8 cellular contexts compared by ENCODE assay signal in the genomic region with DNA sequence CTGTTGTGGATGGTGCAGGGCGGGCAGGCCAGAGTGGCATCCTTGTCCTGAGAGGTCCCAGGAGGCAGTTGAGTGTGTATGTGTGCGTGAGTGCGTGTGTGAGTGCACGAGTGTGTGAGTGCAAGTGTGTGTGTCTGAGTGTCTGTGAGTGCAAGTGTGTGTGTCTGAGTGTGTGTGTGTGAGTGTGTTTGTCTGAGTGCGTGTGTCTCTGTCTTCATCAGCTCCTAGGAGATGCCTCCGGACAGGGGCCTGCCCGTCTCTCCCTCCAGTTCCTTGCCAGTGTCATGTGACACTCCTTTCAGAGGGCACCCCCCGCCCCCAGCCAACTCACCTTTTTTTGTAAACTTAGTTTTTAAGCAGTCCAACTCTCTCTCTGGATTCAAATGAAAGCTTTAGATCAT. TPM values are rescaled to one million over a fixed set of nuclear protein-coding genes. Genes with fewer than 3 reads are reported as not detected.
DNase-seq lines count a peak whose midpoint lies in the region; ATAC-seq, FAIRE-seq and TF ChIP-seq lines count a peak whose summit lies in the region.

No MANE protein-coding gene starts in this region.

- no peak for TF ChIP-seq EP300 in HepG2 (IDR thresholded peaks at IDR 0.05; ENCODE audit: low read depth in 2 of 2, low read length in 2 of 2)
- no peak for TF ChIP-seq EP300 in HepG2 (CRISPR knock-in tag; IDR thresholded peaks at IDR 0.05; ENCODE audit: borderline replicate concordance)

- peak overlapping the region; percentile 98 for H3K27ac Mint-ChIP-seq in activated CD8-positive, alpha-beta T cell treated with anti-CD3 and anti-CD28 coated beads for 36 hours

- CTCF ChIA-PET in activated CD8-positive, alpha-beta T cell treated with anti-CD3 and anti-CD28 coated beads for 36 hours (lab: Charles Lee): interaction anchor here (0.9 to 1.4 kb wide), 3 partner anchors 8 to 33 kb away, joined by 3 to 6 read pairs (median 6); no protein-coding TSS in a partner anchor
- CTCF ChIA-PET in HepG2 (lab: Yijun Ruan, JAX; ENCODE audit: low intra/inter-chr PET ratio, low total read pairs): no interaction called here

- peak overlapping the region in 1 of 3 experiments; percentile 11; a peak in 1 of 6 replicates for H3K4me3 ChIP-seq in HepG2 (replicated peaks in 1 of 3; ENCODE audit: insufficient read depth in 1 of 3, low read depth in 2 of 3, low read length in 3 of 3)
- H3K4me3 ChIP-seq in subcutaneous abdominal adipose tissue (ENCODE audit: low read depth in 1 of 5, low read length in 5 of 5): no peak overlapping the region

- peaks cover 86% of the 10 kb centered on the region for H4K20me1 ChIP-seq in HepG2 (ENCODE audit: insufficient read depth, low read length)

- POLR2A ChIA-PET in activated CD8-positive, alpha-beta T cell treated with anti-CD3 and anti-CD28 coated beads for 36 hours (lab: Charles Lee): interaction anchor here (0.9 to 6.6 kb wide), 6 partner anchors 9 to 34 kb away, joined by 3 to 57 read pairs (median 7); a partner anchor contains a TSS
- POLR2A ChIA-PET in HepG2 (lab: Yijun Ruan, JAX): interaction anchor here (1.8 to 2.3 kb wide), 2 partner anchors 11 to 13 kb away, joined by 6 to 8 read pairs; a partner anchor contains a TSS

- H3K4me2 ChIP-seq in HepG2 (ENCODE audit: low read depth, low read length): peak overlapping the region; percentile 26; the same call in 1 of the 2 replicates

- peak overlapping the region; percentile 12 for H3K27ac ChIP-seq in HepG2 (ENCODE audit: extremely low read length, insufficient read depth, low read length)
- peak overlapping the region; percentile 78 for H3K27ac ChIP-seq in subcutaneous abdominal adipose tissue (ENCODE audit: low read depth, low read length)

- H3K27me3 Mint-ChIP-seq in activated CD8-positive, alpha-beta T cell treated with anti-CD3 and anti-CD28 coated beads for 36 hours: no peaks in the 10 kb centered on the region

- no peak for TF ChIP-seq RAD21 in HepG2 (CRISPR knock-in tag; IDR thresholded peaks at IDR 0.05)

- H3K27me3 ChIP-seq in HepG2 (ENCODE audit: control insufficient read depth in 1 of 2, insufficient read depth in 2 of 2, low read length in 2 of 2) (no peaks in the 10 kb centered on the region), subcutaneous abdominal adipose tissue (ENCODE audit: control insufficient read depth in 5 of 5, insufficient read depth in 4 of 5, low read length in 5 of 5) (no peaks in the 10 kb centered on the region)

- peaks cover 98% of the 10 kb centered on the region for H3K79me2 ChIP-seq in HepG2 (ENCODE audit: insufficient read depth, low read length)

- H3K4me1 Mint-ChIP-seq in activated CD8-positive, alpha-beta T cell treated with anti-CD3 and anti-CD28 coated beads for 36 hours (ENCODE audit: low read depth): peaks cover 96% of the 10 kb centered on the region

- 92% methylated on average over 8 of the region's 8 CpGs for WGBS in HepG2 (ENCODE audit: low lambda C conversion rate)

- no peak for ATAC-seq in activated CD8-positive, alpha-beta T cell treated with anti-CD3 and anti-CD28 coated beads for 36 hours
- ATAC-seq in HepG2 (no peak), HG03108 (IDR thresholded peaks at IDR 0.05; ENCODE audit: unreplicated experiment) (no peak)

- TF ChIP-seq CTCF in activated CD8-positive, alpha-beta T cell treated with anti-CD3 and anti-CD28 coated beads for 36 hours (IDR thresholded peaks at IDR 0.05): no peak
- no peak for TF ChIP-seq CTCF in HepG2 (CRISPR knock-in tag; IDR thresholded peaks at IDR 0.05)

- no peak for TF ChIP-seq POLR2A in HepG2 (IDR thresholded peaks at IDR 0.05; ENCODE audit: insufficient read depth in 1 of 2, low read depth in 2 of 2, low read length in 2 of 2)

- peak; percentile 48 for DNase-seq in activated CD4-positive, alpha-beta T cell treated with anti-CD3 and anti-CD28 coated beads for 48 hours
- no peak for DNase-seq in activated CD4-positive, alpha-beta T cell treated with anti-CD3 and anti-CD28 coated beads, Interleukin-2, amount 50 U/mL, for 1 hour
- DNase-seq in activated CD8-positive, alpha-beta T cell treated with anti-CD3 and anti-CD28 coated beads for 36 hours: peak; percentile 68
- DNase-seq in HepG2 (ENCODE audit: low spot score) (no peak), GM19239 (ENCODE audit: insufficient read length, low spot score) (no peak), anterior cingulate cortex (lab: John Stamatoyannopoulos, UW) (no peak)

- H3K4me1 ChIP-seq in HepG2 (ENCODE audit: insufficient read depth, low read length) (peaks cover 84% of the 10 kb centered on the region), subcutaneous abdominal adipose tissue (ENCODE audit: control insufficient read depth in 5 of 5, insufficient read depth in 5 of 5, low read length in 5 of 5) (peaks cover 34 to 91% (median 87%) of the 10 kb centered on the region in 5 donors)

- no peaks in the 10 kb centered on the region for H3K36me3 ChIP-seq in HepG2 (replicated peaks in 1 of 2; ENCODE audit: control insufficient read depth in 1 of 2, insufficient read depth in 2 of 2, low read length in 2 of 2)
- H3K36me3 ChIP-seq in subcutaneous abdominal adipose tissue (ENCODE audit: control insufficient read depth in 5 of 5, insufficient read depth in 5 of 5, low read length in 5 of 5): no peaks in the 10 kb centered on the region

- BruUV-seq in HepG2 (replicated peaks; lab: Mats Ljungman, UMichigan): no TSS peak

- FAIRE-seq in HepG2 (lab: Jason Lieb, UNC) (peak; percentile 23), GM19239 (lab: Jason Lieb, UNC) (no peak)

- H3K4me3 Mint-ChIP-seq in activated CD8-positive, alpha-beta T cell treated with anti-CD3 and anti-CD28 coated beads for 36 hours: peak overlapping the region; percentile 78

- peaks cover 24% of the 10 kb centered on the region for H3K36me3 Mint-ChIP-seq in activated CD8-positive, alpha-beta T cell treated with anti-CD3 and anti-CD28 coated beads for 36 hours (ENCODE audit: low read depth)

- in situ Hi-C loops in HepG2 (cut with HindIII; ENCODE audit: extremely low pct_ligation_motif_present, low pct_unique_long_range_greater_than_20kb): no loop called here

- H3K9me3 ChIP-seq in HepG2 (ENCODE audit: low read length) (no peaks in the 10 kb centered on the region), subcutaneous abdominal adipose tissue (ENCODE audit: control insufficient read depth in 5 of 5, low read length in 5 of 5) (no peaks in the 10 kb centered on the region)

- no peaks in the 10 kb centered on the region for H3K9me3 Mint-ChIP-seq in activated CD8-positive, alpha-beta T cell treated with anti-CD3 and anti-CD28 coated beads for 36 hours

- no peak overlapping the region for H2AFZ ChIP-seq in HepG2 (ENCODE audit: low read length)

- intact Hi-C loops in activated CD8-positive, alpha-beta T cell treated with anti-CD3 and anti-CD28 coated beads for 36 hours (cut with micrococcal nuclease): loop anchor here (5.0 kb wide), 1 partner anchor 36 kb away; no protein-coding TSS in a partner anchor
- intact Hi-C loops in HepG2 (cut with micrococcal nuclease; ENCODE audit: unreplicated experiment): loop anchor here (5.0 kb wide), 1 partner anchor 61 kb away; no protein-coding TSS in a partner anchor

- peak overlapping the region; percentile 30; the same call in 1 of the 2 replicates for H3K9ac ChIP-seq in HepG2 (ENCODE audit: insufficient read depth, low read depth, low read length)
- H3K9ac ChIP-seq in subcutaneous abdominal adipose tissue (ENCODE audit: low read length in 5 of 5): peak overlapping the region in 4 of 5 donors; percentile 22 to 58 (median 41)

RNA-seq across cellular contexts. Expression of a gene that starts 12.3 kb away (rescaled TPM):
- total RNA-seq in activated CD8-positive, alpha-beta T cell treated with anti-CD3 and anti-CD28 coated beads for 36 hours: 10 to 100 TPM; 81.7 to 82.4 TPM
- total RNA-seq in HepG2 (2016; rRNA removed; fragmentation: Illumina TruSeq; extraction: Trizol): 44.8 and 70.0 TPM in 2 replicates
- total RNA-seq in HepG2 (2016; cell fraction: cytosol; rRNA removed; fragmentation: Illumina TruSeq; extraction: Trizol; ENCODE audit: low read depth): 11.8 and 13.5 TPM in 2 replicates
- total RNA-seq in HepG2 (2016; cell fraction: insoluble cytoplasmic fraction; rRNA removed; fragmentation: Illumina TruSeq; extraction: Trizol): 36.8 and 73.6 TPM in 2 replicates
- 11.5 and 15.2 TPM in 2 replicates for total RNA-seq in HepG2 (2016; cell fraction: membrane; rRNA removed; fragmentation: Illumina TruSeq; extraction: Trizol)
- total RNA-seq in HepG2 (2016; cell fraction: nucleus; rRNA removed; fragmentation: Illumina TruSeq; extraction: Trizol): 129 and 155 TPM in 2 replicates
- 38.3 and 54.8 TPM in 2 replicates for polyA plus RNA-seq in HepG2 (2011; rRNA removed)
- 32.3 and 42.3 TPM in 2 replicates for polyA plus RNA-seq in HepG2 (2011; cell fraction: cytosol; rRNA removed)
- polyA plus RNA-seq in HepG2 (2011; cell fraction: nucleus; rRNA removed): 77.8 and 83.2 TPM in 2 replicates
- 98.1 and 112 TPM in 2 replicates for polyA plus RNA-seq in HepG2 (2012)
- polyA plus RNA-seq in HepG2 (2016; cell fraction: cytosol; fragmentation: Illumina TruSeq; extraction: Trizol; ENCODE audit: low read depth): 1.3 and 1.8 TPM in 2 replicates
- polyA plus RNA-seq in HepG2 (2016; cell fraction: insoluble cytoplasmic fraction; fragmentation: Illumina TruSeq; extraction: Trizol; ENCODE audit: low read depth): 22.6 and 26.7 TPM in 2 replicates
- polyA plus RNA-seq in HepG2 (2016; cell fraction: membrane; fragmentation: Illumina TruSeq; extraction: Trizol; ENCODE audit: low read depth): 1.8 and 3.1 TPM in 2 replicates
- polyA plus RNA-seq in HepG2 (2016; cell fraction: nucleus; fragmentation: Illumina TruSeq; extraction: Trizol; ENCODE audit: insufficient read depth, low read depth): 85.6 and 90.1 TPM in 2 replicates
- polyA minus RNA-seq in HepG2 (2011; rRNA and poly(A)+ RNA removed; ENCODE audit: low replicate concordance): 33.0 and 141 TPM in 2 replicates
- 119 and 184 TPM in 2 replicates for polyA minus RNA-seq in HepG2 (2011; cell fraction: cytosol; rRNA and poly(A)+ RNA removed)
- 265 and 283 TPM in 2 replicates for polyA minus RNA-seq in HepG2 (2011; cell fraction: nucleus; rRNA and poly(A)+ RNA removed)

Comparison
In these comparisons a context has a peak if more than half of its experiments do, and no peak if none do; other contexts are left out.
1. DNase-seq: peak in activated CD4-positive, alpha-beta T cell treated with anti-CD3 and anti-CD28 coated beads for 48 hours (single experiment) and activated CD8-positive, alpha-beta T cell treated with anti-CD3 and anti-CD28 coated beads for 36 hours (single experiment); none in activated CD4-positive, alpha-beta T cell treated with anti-CD3 and anti-CD28 coated beads, Interleukin-2, amount 50 U/mL, for 1 hour (single experiment), HepG2 (single experiment), GM19239 (single experiment) and anterior cingulate cortex (0 of 58).